Comparison of ENCODE assay signal across 31 cellular contexts in genomic region chr6:119545245-119545644, GRCh38.
"Had no signal": no experiment of that assay in that cellular context is flagged by ENCODE, and none has a peak within 500 bp of the region (broad histone marks: within the 10 kb centered on the region; RNA-seq: fewer than 3 reads in every experiment).

No MANE protein-coding gene starts in this region.

- H3K27me3 ChIP-seq: neural progenitor cell, ovary, right lobe of liver, sigmoid colon, spleen, suprapubic skin, testis, tibial artery, transverse colon, upper lobe of right lung, uterus had no signal

- H3K27ac Mint-ChIP-seq: natural killer cell; nephron; neural progenitor cell; progenitor cell of endocrine pancreas; stimulated activated memory B cell treated with anti-CD40 and anti-IgM and Interleukin-4, amounts not matched to agents 10 μg/mL and 1 μg/mL and 100 μg/mL, for 72 hours; stimulated activated naive CD8-positive, alpha-beta T cell treated with anti-CD3 and anti-CD28 coated beads, Interleukin-15, amount 100 ng/mL, for 72 hours; type B pancreatic cell had no signal

- H3K27me3 Mint-ChIP-seq: stimulated activated memory B cell treated with anti-CD40 and anti-IgM and Interleukin-4, amounts not matched to agents 10 μg/mL and 1 μg/mL and 100 μg/mL, for 72 hours had no signal

- H3K4me1 Mint-ChIP-seq: nephron; neural progenitor cell; stimulated activated memory B cell treated with anti-CD40 and anti-IgM and Interleukin-4, amounts not matched to agents 10 μg/mL and 1 μg/mL and 100 μg/mL, for 72 hours; stimulated activated naive CD8-positive, alpha-beta T cell treated with anti-CD3 and anti-CD28 coated beads, Interleukin-15, amount 100 ng/mL, for 72 hours had no signal

- DNase-seq: natural killer cell; occipital lobe; ovary; posterior cingulate gyrus; psoas muscle; right cardiac atrium; right lobe of liver; sigmoid colon; small intestine; spleen; stimulated activated CD4-positive, alpha-beta T cell treated with anti-CD3 and anti-CD28 coated beads, Interleukin-12 subunit alpha, Interleukin-12 subunit beta, amount 100 ng/mL, for 4 hours; stimulated activated CD4-positive, alpha-beta T cell treated with anti-CD3 and anti-CD28 coated beads, Interleukin-1b, Interleukin-23, amount 100 ng/mL, for 48 hours; stimulated activated CD4-positive, alpha-beta T cell treated with anti-CD3 and anti-CD28 coated beads, Interleukin-4, amount 100 ng/mL, for 1 hour; stimulated activated CD4-positive, alpha-beta T cell treated with anti-CD3 and anti-CD28 coated beads, Interleukin-4, amount 100 ng/mL, for 4 hours; stimulated activated CD8-positive, alpha-beta memory T cell treated with anti-CD3 and anti-CD28 coated beads, Interleukin-4, amount 100 ng/mL, for 48 hours; stimulated activated naive CD4-positive, alpha-beta T cell; stimulated activated naive CD8-positive, alpha-beta T cell treated with anti-CD3 and anti-CD28 coated beads, Interleukin-15, amount 100 ng/mL, for 72 hours; stimulated activated naive CD8-positive, alpha-beta T cell treated with anti-CD3 and anti-CD28 coated beads, Interleukin-15, Interleukin-2, amounts not matched to agents 100 U/mL and 50 U/mL, for 24 hours; substantia nigra; testis; tibial artery; transverse colon; upper lobe of right lung; uterus had no signal

- H3K79me2 ChIP-seq: parathyroid adenoma had no signal

- H3K4me1 ChIP-seq: neural progenitor cell, parathyroid adenoma, psoas muscle, right lobe of liver, spleen, testis, upper lobe of right lung, uterus had no signal

- H3K36me3 Mint-ChIP-seq: natural killer cell; neural progenitor cell; stimulated activated memory B cell treated with anti-CD40 and anti-IgM and Interleukin-4, amounts not matched to agents 10 μg/mL and 1 μg/mL and 100 μg/mL, for 72 hours; type B pancreatic cell had no signal

- H3K36me3 ChIP-seq: neural progenitor cell, ovary, right lobe of liver, sigmoid colon, spleen, suprapubic skin, tibial artery, transverse colon, upper lobe of right lung, uterus had no signal

- H2AFZ ChIP-seq: neural progenitor cell, parathyroid adenoma had no signal

- H3K9me3 ChIP-seq: ovary, psoas muscle, right lobe of liver, sigmoid colon, spleen, suprapubic skin, testis, tibial artery, transverse colon, upper lobe of right lung, uterus had no signal

- FAIRE-seq: small intestine had no signal

- H3K4me3 Mint-ChIP-seq: natural killer cell; nephron; neural progenitor cell; stimulated activated memory B cell treated with anti-CD40 and anti-IgM and Interleukin-4, amounts not matched to agents 10 μg/mL and 1 μg/mL and 100 μg/mL, for 72 hours; stimulated activated naive CD8-positive, alpha-beta T cell treated with anti-CD3 and anti-CD28 coated beads, Interleukin-15, amount 100 ng/mL, for 72 hours; type B pancreatic cell had no signal

- H3K4me2 ChIP-seq: neural progenitor cell had no signal

- H3K9me3 Mint-ChIP-seq: natural killer cell; nephron; neural progenitor cell; stimulated activated memory B cell treated with anti-CD40 and anti-IgM and Interleukin-4, amounts not matched to agents 10 μg/mL and 1 μg/mL and 100 μg/mL, for 72 hours; stimulated activated naive CD8-positive, alpha-beta T cell treated with anti-CD3 and anti-CD28 coated beads, Interleukin-15, amount 100 ng/mL, for 72 hours; type B pancreatic cell had no signal

- H3K9ac ChIP-seq: neural progenitor cell, parathyroid adenoma had no signal

- H3K4me3 ChIP-seq: neural progenitor cell, ovary, psoas muscle, right lobe of liver, sigmoid colon, spleen, suprapubic skin, testis, tibial artery, transverse colon, upper lobe of right lung, uterus had no signal

- ATAC-seq: natural killer cell; psoas muscle; right lobe of liver; stimulated activated memory B cell treated with anti-CD40 and anti-IgM and Interleukin-4, amounts not matched to agents 10 μg/mL and 1 μg/mL and 100 μg/mL, for 72 hours; stimulated activated naive CD8-positive, alpha-beta T cell treated with anti-CD3 and anti-CD28 coated beads, Interleukin-15, amount 100 ng/mL, for 72 hours; stimulated activated naive CD8-positive, alpha-beta T cell treated with anti-CD3 and anti-CD28 coated beads, Interleukin-15, Interleukin-2, amounts not matched to agents 100 U/mL and 50 U/mL, for 24 hours; upper lobe of right lung had no signal

- H3K27ac ChIP-seq: neural progenitor cell, ovary, parathyroid adenoma, psoas muscle, right lobe of liver, sigmoid colon, spleen, suprapubic skin, testis, tibial artery, transverse colon, upper lobe of right lung, uterus had no signal
